Comparison of ENCODE assay signal across 14 cellular contexts in genomic region chr10:12628964-12629766, GRCh38.
DNase-seq lines count a peak whose midpoint lies in the region; ATAC-seq, FAIRE-seq and TF ChIP-seq lines count a peak whose summit lies in the region.
"Had no signal": no experiment of that assay in that cellular context is flagged by ENCODE, and none has a peak within 500 bp of the region (broad histone marks: within the 10 kb centered on the region; RNA-seq: fewer than 3 reads in every experiment).

No MANE protein-coding gene starts in this region.

- no peak overlapping the region for H2AK5ac ChIP-seq in H1 (ENCODE audit: low read depth, low read length)

- no peak overlapping the region for H3K27ac Mint-ChIP-seq in activated naive CD4-positive, alpha-beta T cell treated with anti-CD3 and anti-CD28 coated beads for 36 hours
- no peak overlapping the region for H3K27ac Mint-ChIP-seq in stimulated activated effector memory CD8-positive, alpha-beta T cell treated with anti-CD3 and anti-CD28 coated beads, Interleukin-12 subunit alpha, Interleukin-12 subunit beta, amount 100 ng/mL, for 72 hours

- H4K91ac ChIP-seq in H1 (replicated peaks; ENCODE audit: insufficient read length, low read length), result no peak overlapping the region

- H3K9me3 ChIP-seq in H1 (ENCODE audit: insufficient read depth in 2 of 2, low read depth in 1 of 2, low read length in 1 of 2), result no peaks in the 10 kb centered on the region
- H3K9me3 ChIP-seq in tibial nerve, result peaks cover 0 to 4% (median 0%) of the 10 kb centered on the region in 4 donors
- H3K9me3 ChIP-seq: BLaER1, SJSA1 had no signal

- H4K20me1 ChIP-seq in H1 (replicated peaks in 1 of 2; ENCODE audit: control insufficient read depth in 1 of 2, insufficient read depth in 2 of 2, low read length in 2 of 2), result no peaks in the 10 kb centered on the region
- H4K20me1 ChIP-seq: BLaER1 had no signal

- H3K4me3 ChIP-seq in H1 (ENCODE audit: extremely low read depth in 1 of 4, insufficient read depth in 2 of 4, low read depth in 3 of 4, low read length in 4 of 4) (no peak overlapping the region), tibial nerve (no peak overlapping the region), foreskin fibroblast (ENCODE audit: low read depth in 1 of 2, low read length in 2 of 2) (no peak overlapping the region)
- H3K4me3 ChIP-seq: BLaER1, coronary artery, heart left ventricle, SJSA1 had no signal

- H2AFZ ChIP-seq in H1 (ENCODE audit: low read length), result no peak overlapping the region

- intact Hi-C loops in activated naive CD4-positive, alpha-beta T cell treated with anti-CD3 and anti-CD28 coated beads for 36 hours (cut with micrococcal nuclease), result no loop called here

- POLR2A ChIA-PET in H1 (lab: Charles Lee; ENCODE audit: partially characterized antibody), result interaction anchor here (0.9 to 1.2 kb wide), 2 partner anchors 9 to 11 kb away, joined by 3 to 4 read pairs; no protein-coding TSS in a partner anchor

- H3K14ac ChIP-seq in H1 (ENCODE audit: insufficient read length), result no peak overlapping the region

- TF ChIP-seq EP300 in H1 (IDR thresholded peaks at IDR 0.05; ENCODE audit: borderline replicate concordance in 1 of 2, low read depth in 2 of 2, low read length in 2 of 2), result no peak
- TF ChIP-seq EP300 in tibial nerve (IDR thresholded peaks at IDR 0.05), result no peak

- H3K23me2 ChIP-seq in H1 (ENCODE audit: low read depth, low read length), result no peaks in the 10 kb centered on the region

- no peak overlapping the region for H3K4me3 Mint-ChIP-seq in activated naive CD4-positive, alpha-beta T cell treated with anti-CD3 and anti-CD28 coated beads for 36 hours
- peak overlapping the region; percentile 1 for H3K4me3 Mint-ChIP-seq in stimulated activated effector memory CD8-positive, alpha-beta T cell treated with anti-CD3 and anti-CD28 coated beads, Interleukin-12 subunit alpha, Interleukin-12 subunit beta, amount 100 ng/mL, for 72 hours

- H4K5ac ChIP-seq in H1 (ENCODE audit: insufficient read length, low read depth, low read length), result no peak overlapping the region

- no peak overlapping the region for H4K8ac ChIP-seq in H1 (ENCODE audit: extremely low read depth, insufficient read depth, low read length)

- H3K36me3 ChIP-seq in H1 (ENCODE audit: control insufficient read depth in 2 of 4, insufficient read depth in 4 of 4, low read length in 3 of 4), result no peaks in the 10 kb centered on the region
- H3K36me3 ChIP-seq in tibial nerve, result no peaks in the 10 kb centered on the region
- H3K36me3 ChIP-seq: BLaER1, heart left ventricle, SJSA1 had no signal

- H2BK5ac ChIP-seq in H1 (ENCODE audit: low read depth, low read length), result no peak overlapping the region

- CTCF ChIA-PET in activated naive CD4-positive, alpha-beta T cell treated with anti-CD3 and anti-CD28 coated beads for 36 hours (lab: Charles Lee), result interaction anchor here (1.4 to 2.2 kb wide), 2 partner anchors 21 to 365 kb away, joined by 3 to 6 read pairs; no protein-coding TSS in a partner anchor
- CTCF ChIA-PET in H1 (lab: Charles Lee; ENCODE audit: partially characterized antibody), result interaction anchor here (1.8 kb wide), 1 partner anchor 15 kb away, joined by 6 read pairs; no protein-coding TSS in a partner anchor

- no peak overlapping the region for H3K27ac ChIP-seq in H1 (ENCODE audit: low read depth, low read length)
- H3K27ac ChIP-seq in tibial nerve, result no peak overlapping the region
- H3K27ac ChIP-seq: BLaER1, coronary artery, heart left ventricle, KMS-11, SJSA1 had no signal

- no peaks in the 10 kb centered on the region for H3K79me2 ChIP-seq in H1 (ENCODE audit: control insufficient read depth in 1 of 2, insufficient read depth in 2 of 2, low read length in 2 of 2)

- H3K9ac ChIP-seq in H1 (replicated peaks in 1 of 4; ENCODE audit: extremely low read depth in 1 of 4, low read depth in 3 of 4, low read length in 3 of 4), result no peak overlapping the region
- H3K9ac ChIP-seq: BLaER1, KMS-11 had no signal

- no peak for TF ChIP-seq CTCF in H1 (IDR thresholded peaks at IDR 0.05; ENCODE audit: control extremely low read depth in 1 of 3, insufficient read depth in 1 of 3, low read depth in 1 of 3, low read length in 3 of 3)
- no peak for TF ChIP-seq CTCF in tibial nerve (IDR thresholded peaks at IDR 0.05)
- no peak for TF ChIP-seq CTCF in foreskin fibroblast (IDR thresholded peaks at IDR 0.05; ENCODE audit: low read depth, low read length)

- H2BK20ac ChIP-seq in H1 (ENCODE audit: low read length), result no peak overlapping the region

- no peak overlapping the region for H3K4me2 ChIP-seq in H1 (ENCODE audit: insufficient read depth in 1 of 2, low read depth in 2 of 2, low read length in 2 of 2)
- H3K4me2 ChIP-seq: BLaER1, KMS-11 had no signal

- no peak overlapping the region for H3K23ac ChIP-seq in H1 (ENCODE audit: insufficient read length)

- no peak for TF ChIP-seq POLR2A in H1 (IDR thresholded peaks at IDR 0.05; ENCODE audit: control extremely low read depth in 1 of 2, low read depth in 2 of 2, low read length in 2 of 2)
- TF ChIP-seq POLR2A in tibial nerve (IDR thresholded peaks at IDR 0.05), result no peak

- no peak overlapping the region; the same call in 1 of the 2 replicates for H2BK15ac ChIP-seq in H1 (ENCODE audit: low read length)

- H3K36me3 Mint-ChIP-seq in activated naive CD4-positive, alpha-beta T cell treated with anti-CD3 and anti-CD28 coated beads for 36 hours (ENCODE audit: low read depth), result peaks cover 2% of the 10 kb centered on the region
- H3K36me3 Mint-ChIP-seq in stimulated activated effector memory CD8-positive, alpha-beta T cell treated with anti-CD3 and anti-CD28 coated beads, Interleukin-12 subunit alpha, Interleukin-12 subunit beta, amount 100 ng/mL, for 72 hours, result no peaks in the 10 kb centered on the region

- ATAC-seq in stimulated activated effector memory CD8-positive, alpha-beta T cell treated with anti-CD3 and anti-CD28 coated beads, Interleukin-12 subunit alpha, Interleukin-12 subunit beta, amount 100 ng/mL, for 72 hours, result peak; percentile 79
- ATAC-seq: heart left ventricle had no signal

- FAIRE-seq in H1 (lab: Jason Lieb, UNC), result no peak
- FAIRE-seq: GM12891 had no signal

- no peak overlapping the region for H3K4ac ChIP-seq in H1 (replicated peaks; ENCODE audit: insufficient read length, low read depth, low read length)

- H2BK12ac ChIP-seq in H1 (ENCODE audit: low read depth, low read length), result no peak overlapping the region

- H3K79me1 ChIP-seq in H1 (ENCODE audit: low read depth, low read length), result no peaks in the 10 kb centered on the region

- H3K27me3 Mint-ChIP-seq in activated naive CD4-positive, alpha-beta T cell treated with anti-CD3 and anti-CD28 coated beads for 36 hours (ENCODE audit: low read depth), result no peaks in the 10 kb centered on the region

- no peak overlapping the region for H2BK120ac ChIP-seq in H1 (replicated peaks; ENCODE audit: low read depth, low read length)

- H3K56ac ChIP-seq in H1 (replicated peaks; ENCODE audit: insufficient read length, low read depth, low read length), result no peak overlapping the region

- H3K27me3 ChIP-seq in H1 (replicated peaks in 1 of 4; ENCODE audit: control insufficient read depth in 3 of 4, extremely low read depth in 1 of 4, insufficient read depth in 3 of 4, low read length in 3 of 4) (no peaks in the 10 kb centered on the region), tibial nerve (no peaks in the 10 kb centered on the region)
- H3K27me3 ChIP-seq: BLaER1, heart left ventricle, SJSA1 had no signal

- no peaks in the 10 kb centered on the region for H3K9me3 Mint-ChIP-seq in activated naive CD4-positive, alpha-beta T cell treated with anti-CD3 and anti-CD28 coated beads for 36 hours
- no peaks in the 10 kb centered on the region for H3K9me3 Mint-ChIP-seq in stimulated activated effector memory CD8-positive, alpha-beta T cell treated with anti-CD3 and anti-CD28 coated beads, Interleukin-12 subunit alpha, Interleukin-12 subunit beta, amount 100 ng/mL, for 72 hours

- H3K4me1 ChIP-seq in H1 (replicated peaks in 1 of 4; ENCODE audit: control insufficient read depth in 3 of 4, insufficient read depth in 4 of 4, low read length in 3 of 4), result peaks cover 0 to 4% (median 1%) of the 10 kb centered on the region in 4 experiments; a peak in 1 of 7 replicates
- H3K4me1 ChIP-seq in tibial nerve, result no peaks in the 10 kb centered on the region
- H3K4me1 ChIP-seq: BLaER1, heart left ventricle, SJSA1 had no signal

- WGBS in H1 (ENCODE audit: extremely low coverage in 1 of 2, insufficient coverage in 1 of 2, insufficient read length in 1 of 2, insufficient replicate concordance in 2 of 2, low coverage in 1 of 2, low lambda C conversion rate in 2 of 2, missing lambda C conversion rate in 1 of 2), 2 experiments, result 79% methylated on average over 10 of the region's 10 CpGs; no CpG with 5 or more reads in 1 of the 2 experiments
- 37 to 51% methylated on average over 10 of the region's 10 CpGs for WGBS in tibial nerve, 2 donors

- no peak for TF ChIP-seq RAD21 in H1 (IDR thresholded peaks at IDR 0.05 in 1 of 2, conservative IDR thresholded peaks at IDR 0.05 in 1 of 2; ENCODE audit: low read depth in 2 of 2, low read length in 2 of 2)

- H3K4me1 Mint-ChIP-seq in activated naive CD4-positive, alpha-beta T cell treated with anti-CD3 and anti-CD28 coated beads for 36 hours (ENCODE audit: low read depth), result peaks cover 17% of the 10 kb centered on the region
- H3K4me1 Mint-ChIP-seq in stimulated activated effector memory CD8-positive, alpha-beta T cell treated with anti-CD3 and anti-CD28 coated beads, Interleukin-12 subunit alpha, Interleukin-12 subunit beta, amount 100 ng/mL, for 72 hours, result peaks cover 24% of the 10 kb centered on the region

- no peak overlapping the region for H3K18ac ChIP-seq in H1 (ENCODE audit: extremely low read depth, low read length)

- DNase-seq in activated naive CD4-positive, alpha-beta T cell treated with anti-CD3 and anti-CD28 coated beads for 36 hours, result peak; percentile 28
- DNase-seq in activated naive CD4-positive, alpha-beta T cell treated with Interleukin-2 at 50 U/mL for 16 hours, result no peak
- DNase-seq in NCI-H510A (lab: John Stamatoyannopoulos, UW) (peak; percentile 31), H1 (ENCODE audit: low read depth in 1 of 2, low spot score in 2 of 2) (no peak), tibial nerve (ENCODE audit: low spot score in 2 of 2) (no peak), foreskin fibroblast (no peak), NCI-H226 (no peak)
- DNase-seq in stimulated activated effector memory CD8-positive, alpha-beta T cell treated with anti-CD3 and anti-CD28 coated beads, Interleukin-12 subunit alpha, Interleukin-12 subunit beta, amount 100 ng/mL, for 72 hours (ENCODE audit: low spot score in 2 of 2), result no peak
- DNase-seq: heart left ventricle had no signal

TF ChIP-seq in H1, 55 proteins besides CTCF, POLR2A, EP300 and RAD21:
- TF ChIP-seq ZNF274 (IDR thresholded peaks at IDR 0.05; ENCODE audit: borderline replicate concordance, extremely low read depth, low read length) (no peak), SP2 (IDR thresholded peaks at IDR 0.05; ENCODE audit: low read length) (no peak), MAFK (IDR thresholded peaks at IDR 0.05; ENCODE audit: low read depth, low read length) (no peak), SP1 (IDR thresholded peaks at IDR 0.05; ENCODE audit: low read depth, low read length) (peak; percentile 19; the same call in 1 of the 2 replicates)

Comparison
In these comparisons a context has a peak if more than half of its experiments do, and no peak if none do; other contexts are left out.
1. DNase-seq: peak in activated naive CD4-positive, alpha-beta T cell treated with anti-CD3 and anti-CD28 coated beads for 36 hours (single experiment) and NCI-H510A (single experiment); none in activated naive CD4-positive, alpha-beta T cell treated with Interleukin-2 at 50 U/mL for 16 hours (single experiment), H1 (0 of 2), stimulated activated effector memory CD8-positive, alpha-beta T cell treated with anti-CD3 and anti-CD28 coated beads, Interleukin-12 subunit alpha, Interleukin-12 subunit beta, amount 100 ng/mL, for 72 hours (0 of 2), tibial nerve (0 of 2), foreskin fibroblast (0 of 2) and NCI-H226 (single experiment).